ENCODE assay signal across 9 cellular contexts in the genomic region with DNA sequence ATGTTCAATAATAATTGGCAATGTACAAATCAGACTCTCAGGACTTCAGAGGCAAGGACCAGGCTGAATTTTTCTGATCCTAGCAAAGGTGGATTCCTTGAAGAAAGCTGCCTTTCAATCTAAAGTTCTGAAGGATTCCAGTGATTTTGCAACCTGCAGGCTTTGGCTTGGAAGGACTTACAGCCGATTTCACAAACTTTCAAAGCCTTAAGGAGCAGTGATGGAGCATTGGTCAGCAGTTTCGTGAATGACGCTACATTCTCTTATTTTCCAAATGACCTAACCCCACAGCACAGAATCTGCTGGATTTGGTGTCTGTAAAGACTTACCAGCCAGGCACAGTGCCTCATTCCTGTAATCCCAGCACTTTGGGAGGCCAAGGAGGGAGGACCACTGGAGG.
DNase-seq lines count a peak whose midpoint lies in the region; ATAC-seq and TF ChIP-seq lines count a peak whose summit lies in the region.
"Had no signal": no experiment of that assay in that cellular context is flagged by ENCODE, and none has a peak within 500 bp of the region (broad histone marks: within the 10 kb centered on the region; RNA-seq: fewer than 3 reads in every experiment).

No MANE protein-coding gene starts in this region.

- ATAC-seq in activated naive CD4-positive, alpha-beta T cell treated with anti-CD3 and anti-CD28 coated beads, Interleukin-2, amount 50 U/mL, for 72 hours = no peak

- H3K4me3 ChIP-seq in adrenal gland (no peak overlapping the region), mesodermal cell (ENCODE audit: extremely low read depth, insufficient read depth, low read length, poor library complexity, severe bottlenecking) (no peak overlapping the region), thyroid gland (replicated peaks in 1 of 3) (no peak overlapping the region)

- TF ChIP-seq POLR2A in adrenal gland (IDR thresholded peaks at IDR 0.05) = no peak
- TF ChIP-seq POLR2A in thyroid gland (IDR thresholded peaks at IDR 0.05) = no peak

- H3K9me3 ChIP-seq in adrenal gland (replicated peaks in 1 of 3) (no peaks in the 10 kb centered on the region), mesodermal cell (ENCODE audit: control insufficient read depth, low read length) (no peaks in the 10 kb centered on the region), thyroid gland (no peaks in the 10 kb centered on the region)

- WGBS in adrenal gland, 4 donors = 74 to 79% (median 75%) methylated on average over 3 of the region's 3 CpGs
- 100% methylated on average over 1 to 2 of the region's 3 CpGs for WGBS in mesodermal cell (ENCODE audit: insufficient coverage in 2 of 2), 2 experiments
- WGBS in thyroid gland, 2 donors = 58 to 94% methylated on average over 3 of the region's 3 CpGs

- intact Hi-C loops in adrenal gland (cut with DNase I) = no loop called here
- intact Hi-C loops in thyroid gland (cut with DNase I) = loop anchor here (10.0 kb wide), 1 partner anchor 976 kb away; no protein-coding TSS in a partner anchor

- H3K9me3 Mint-ChIP-seq in activated naive CD4-positive, alpha-beta T cell treated with anti-CD3 and anti-CD28 coated beads, Interleukin-2, amount 10 ng/mL, durations not matched to agents 7 days and 5 days = peaks cover 2% of the 10 kb centered on the region
- H3K9me3 Mint-ChIP-seq in activated naive CD4-positive, alpha-beta T cell treated with anti-CD3 and anti-CD28 coated beads, Interleukin-2, amount 50 U/mL, for 72 hours = no peaks in the 10 kb centered on the region

- H3K36me3 ChIP-seq in adrenal gland (replicated peaks in 1 of 2) = no peaks in the 10 kb centered on the region
- no peaks in the 10 kb centered on the region for H3K36me3 ChIP-seq in mesodermal cell (ENCODE audit: control insufficient read depth, insufficient read depth, low read length)
- H3K36me3 ChIP-seq in thyroid gland = no peaks in the 10 kb centered on the region

- CTCF ChIA-PET in activated naive CD4-positive, alpha-beta T cell treated with anti-CD3 and anti-CD28 coated beads, Interleukin-2, amount 10 ng/mL, durations not matched to agents 7 days and 5 days (lab: Charles Lee) = interaction anchor here (1.1 kb wide), 1 partner anchor 9 kb away, joined by 3 read pairs; no protein-coding TSS in a partner anchor

- H3K27me3 Mint-ChIP-seq in activated naive CD4-positive, alpha-beta T cell treated with anti-CD3 and anti-CD28 coated beads, Interleukin-2, amount 10 ng/mL, durations not matched to agents 7 days and 5 days = peaks cover 10% of the 10 kb centered on the region

- H3K4me1 ChIP-seq in adrenal gland (replicated peaks in 1 of 2) (peaks cover 5 to 32% of the 10 kb centered on the region in 2 donors), mesodermal cell (ENCODE audit: control insufficient read depth, insufficient read depth, low read length, poor library complexity, severe bottlenecking) (peaks cover 6% of the 10 kb centered on the region), thyroid gland (peaks cover 6 to 18% of the 10 kb centered on the region in 2 donors)

- H3K4me3 Mint-ChIP-seq in activated naive CD4-positive, alpha-beta T cell treated with anti-CD3 and anti-CD28 coated beads, Interleukin-2, amount 10 ng/mL, durations not matched to agents 7 days and 5 days = peak overlapping the region; percentile 33

- peaks cover 16% of the 10 kb centered on the region for H3K4me1 Mint-ChIP-seq in activated naive CD4-positive, alpha-beta T cell treated with anti-CD3 and anti-CD28 coated beads, Interleukin-2, amount 10 ng/mL, durations not matched to agents 7 days and 5 days

- H3K27ac ChIP-seq in adrenal gland = peak overlapping the region in 4 of 5 donors; percentile 87 to 96 (median 94)
- peak overlapping the region; percentile 75 for H3K27ac ChIP-seq in mesodermal cell (ENCODE audit: low read depth, low read length, severe bottlenecking)
- H3K27ac ChIP-seq in thyroid gland = peak overlapping the region; percentile 90 to 96 (median 96)

- no peak for TF ChIP-seq CTCF in adrenal gland (IDR thresholded peaks at IDR 0.05)
- TF ChIP-seq CTCF in thyroid gland (IDR thresholded peaks at IDR 0.05) = no peak

- H3K36me3 Mint-ChIP-seq in activated naive CD4-positive, alpha-beta T cell treated with anti-CD3 and anti-CD28 coated beads, Interleukin-2, amount 10 ng/mL, durations not matched to agents 7 days and 5 days = no peaks in the 10 kb centered on the region
- H3K36me3 Mint-ChIP-seq in activated naive CD4-positive, alpha-beta T cell treated with anti-CD3 and anti-CD28 coated beads, Interleukin-2, amount 50 U/mL, for 72 hours = peaks cover 0 to 11% of the 10 kb centered on the region in 2 donors

- peak overlapping the region; percentile 90 for H3K27ac Mint-ChIP-seq in activated naive CD4-positive, alpha-beta T cell treated with anti-CD3 and anti-CD28 coated beads, Interleukin-2, amount 10 ng/mL, durations not matched to agents 7 days and 5 days
- H3K27ac Mint-ChIP-seq in activated naive CD4-positive, alpha-beta T cell treated with anti-CD3 and anti-CD28 coated beads, Interleukin-2, amount 50 U/mL, for 72 hours = peak overlapping the region in 1 of 2 donors; percentile 92

- H3K27me3 ChIP-seq in adrenal gland (no peaks in the 10 kb centered on the region), thyroid gland (no peaks in the 10 kb centered on the region)

- no peak for DNase-seq in activated naive CD4-positive, alpha-beta T cell treated with anti-CD3 and anti-CD28 coated beads, Interleukin-2, amount 10 ng/mL, durations not matched to agents 7 days and 5 days
- no peak for DNase-seq in activated naive CD4-positive, alpha-beta T cell treated with anti-CD3 and anti-CD28 coated beads, Interleukin-2, amount 50 U/mL, for 72 hours (ENCODE audit: low spot score in 2 of 2)
- DNase-seq in adrenal gland (no peak), thyroid gland (no peak), NCI-H1417 treated with DMSO at 0.1 percent for 48 hours (lab: John Stamatoyannopoulos, UW) (no peak), HUDEP-2 (lab: John Stamatoyannopoulos, UW; ENCODE audit: unreplicated experiment in 76 of 76) (no peak)
- DNase-seq in stimulated activated naive CD4-positive, alpha-beta T cell treated with Interleukin-2 at 50 U/mL for 16 hours (lab: John Stamatoyannopoulos, UW) = no peak
- DNase-seq: Kasumi-1 had no signal
